9 cellular contexts compared by ENCODE assay signal in genomic region chr2:103169856-103170255, GRCh38.
"Had no signal": no experiment of that assay in that cellular context is flagged by ENCODE, and none has a peak within 500 bp of the region (broad histone marks: within the 10 kb centered on the region; RNA-seq: fewer than 3 reads in every experiment).

No MANE protein-coding gene starts in this region.

- H3K4me1 ChIP-seq: HAP-1 had no signal

- H3K9ac ChIP-seq: GM23248 had no signal

- H2AFZ ChIP-seq: GM23248 had no signal

- H3K27ac Mint-ChIP-seq: HFFc6 had no signal

- ATAC-seq: HCT116, K562 had no signal

- FAIRE-seq: HTR-8/SVneo, K562 had no signal

- H3K4me3 Mint-ChIP-seq: HFFc6 had no signal

- H3K36me3 ChIP-seq: HAP-1 had no signal

- H3K4me3 ChIP-seq: GM23248, HAP-1, K562 had no signal

- H3K27ac ChIP-seq: GM23248 had no signal

- H3K9me3 ChIP-seq: HAP-1 had no signal

- DNase-seq: GM23248, GOT3, H7, HFFc6, IMR-90 had no signal
